Comparison of ENCODE assay signal across 8 cellular contexts in genomic region chr3:54814224-54814623, GRCh38.
"Had no signal": no experiment of that assay in that cellular context is flagged by ENCODE, and none has a peak within 500 bp of the region (broad histone marks: within the 10 kb centered on the region; RNA-seq: fewer than 3 reads in every experiment).

No MANE protein-coding gene starts in this region.

- H3K9ac ChIP-seq: GM23248 had no signal

- ATAC-seq: HepG2, K562 had no signal

- FAIRE-seq: H54, HepG2, K562 had no signal

- H3K9me3 Mint-ChIP-seq: H9 had no signal

- H3K4me1 Mint-ChIP-seq: H9 had no signal

- H3K4me3 ChIP-seq: GM23248, K562 had no signal

- H3K27ac ChIP-seq: GM23248, HL-60 had no signal

- DNase-seq: GM23248, H9, HCEC 1CT, KG1 had no signal

- H2AFZ ChIP-seq: GM23248 had no signal

- H3K4me3 Mint-ChIP-seq: H9 had no signal

- H3K27ac Mint-ChIP-seq: H9 had no signal
